ENCODE assay signal across 8 cellular contexts in genomic region chr3:184777566-184778356, GRCh38. TPM values are rescaled to one million over a fixed set of nuclear protein-coding genes. Genes with fewer than 3 reads are reported as not detected.
DNase-seq lines count a peak whose midpoint lies in the region; ATAC-seq and TF ChIP-seq lines count a peak whose summit lies in the region.

No MANE protein-coding gene starts in this region.

- peak; percentile 81 for ATAC-seq in HG03354 (IDR thresholded peaks at IDR 0.05; ENCODE audit: poor library complexity, severe bottlenecking, unreplicated experiment)
- peak; percentile 93 for ATAC-seq in left colon
- no peak for ATAC-seq in GM21717 (IDR thresholded peaks at IDR 0.05; ENCODE audit: unreplicated experiment)

- no peak overlapping the region for H3K4me3 ChIP-seq in GM12875 (ENCODE audit: low read depth, low read length)

- peak; percentile 65 for TF ChIP-seq CTCF in GM12875 (IDR thresholded peaks at IDR 0.05; ENCODE audit: borderline replicate concordance, insufficient read depth, low read depth, low read length)

- intact Hi-C loops in left colon (cut with DNase I, micrococcal nuclease): no loop called here

- DNase-seq in NCI-H524 (lab: John Stamatoyannopoulos, UW): peak; percentile 90 to 96
- DNase-seq in activated CD4-positive, alpha-beta T cell treated with anti-CD3 and anti-CD28 coated beads for 1 hour: peak; percentile 66
- DNase-seq in cerebellar nuclear complex (lab: John Stamatoyannopoulos, UW): peak; percentile 54 to 86
- DNase-seq in left colon: peak; percentile 89 to 93
- peak; percentile 74 for DNase-seq in stimulated activated CD4-positive, alpha-beta T cell treated with anti-CD3 and anti-CD28 coated beads, Interleukin-2, amount 100 ng/mL, for 4 hours (ENCODE audit: low read depth)

RNA-seq across cellular contexts. Expression of gene VPS8, which starts 34.2 kb away (rescaled TPM):
- 10 to 100 TPM; 65.1 to 69.0 TPM for total RNA-seq in left colon
